8 cellular contexts compared by ENCODE assay signal in genomic region chr6:131807321-131807643, GRCh38. TPM values are rescaled to one million over a fixed set of nuclear protein-coding genes. Genes with fewer than 3 reads are reported as not detected.
DNase-seq lines count a peak whose midpoint lies in the region; ATAC-seq and TF ChIP-seq lines count a peak whose summit lies in the region.

No MANE protein-coding gene starts in this region.

- ATAC-seq in GM18519 (IDR thresholded peaks at IDR 0.05; ENCODE audit: low FRiP score, unreplicated experiment): no peak
- ATAC-seq in HG03045 (IDR thresholded peaks at IDR 0.05; ENCODE audit: unreplicated experiment): no peak

- H3K36me3 ChIP-seq in left ventricle myocardium inferior: no peaks in the 10 kb centered on the region
- no peaks in the 10 kb centered on the region for H3K36me3 ChIP-seq in mesodermal cell (ENCODE audit: control insufficient read depth, insufficient read depth, low read length)
- H3K36me3 ChIP-seq in vagina: no peaks in the 10 kb centered on the region

- H3K9me3 ChIP-seq in left ventricle myocardium inferior (replicated peaks) (no peaks in the 10 kb centered on the region), mesodermal cell (ENCODE audit: control insufficient read depth, low read length) (no peaks in the 10 kb centered on the region), vagina (no peaks in the 10 kb centered on the region)

- peaks cover 15% of the 10 kb centered on the region for H3K27me3 ChIP-seq in left ventricle myocardium inferior (ENCODE audit: low read depth)
- H3K27me3 ChIP-seq in vagina: no peaks in the 10 kb centered on the region

- intact Hi-C loops in left ventricle myocardium inferior (cut with micrococcal nuclease): no loop called here
- intact Hi-C loops in cardiac septum (cut with DNase I): no loop called here
- intact Hi-C loops in vagina (cut with DNase I): no loop called here

- no peak for TF ChIP-seq CTCF in left ventricle myocardium inferior (IDR thresholded peaks at IDR 0.05; ENCODE audit: borderline replicate concordance)
- TF ChIP-seq CTCF in vagina (IDR thresholded peaks at IDR 0.05): no peak

- H3K4me1 ChIP-seq in left ventricle myocardium inferior (peaks cover 15% of the 10 kb centered on the region), mesodermal cell (ENCODE audit: control insufficient read depth, insufficient read depth, low read length, poor library complexity, severe bottlenecking) (no peaks in the 10 kb centered on the region), vagina (peaks cover 32% of the 10 kb centered on the region)

- H3K4me3 ChIP-seq in left ventricle myocardium inferior (peak overlapping the region; percentile 79), mesodermal cell (ENCODE audit: extremely low read depth, insufficient read depth, low read length, poor library complexity, severe bottlenecking) (peak overlapping the region; percentile 58), vagina (peak overlapping the region; percentile 62 to 66)

- no peak for TF ChIP-seq POLR2A in vagina (IDR thresholded peaks at IDR 0.05)

- H3K27ac ChIP-seq in left ventricle myocardium inferior (replicated peaks) (peak overlapping the region; percentile 73), mesodermal cell (ENCODE audit: low read depth, low read length, severe bottlenecking) (no peak overlapping the region), vagina (peak overlapping the region; percentile 64)

- 9 to 18% methylated on average over 13 to 14 of the region's 17 CpGs for WGBS in mesodermal cell (ENCODE audit: insufficient coverage in 2 of 2), 2 experiments

- DNase-seq in left ventricle myocardium inferior (no peak), cardiac septum (ENCODE audit: low spot score) (no peak), brain pericyte (ENCODE audit: low read depth, low spot score) (peak; percentile 11), vagina (ENCODE audit: extremely low spot score in 2 of 2) (no peak), SIG-M5 treated with dmso at 0.1 percent for 504 hours (lab: John Stamatoyannopoulos, UW; ENCODE audit: unreplicated experiment) (no peak)

RNA-seq across cellular contexts. Expression of gene ENPP1, which starts 0.5 kb away (rescaled TPM):
- total RNA-seq in left ventricle myocardium inferior (2.9 TPM), cardiac septum (3.3 TPM), vagina (14.7 TPM)
- polyA plus RNA-seq in mesodermal cell (2013, experiment 1 of 2): 22.7 TPM
- polyA plus RNA-seq in mesodermal cell (2013, experiment 2 of 2): 22.8 TPM
